Comparison of ENCODE assay signal across 1 cellular context in genomic region chr19:37931941-37932655, GRCh38.
TF ChIP-seq lines count a peak whose summit lies in the region.

No MANE protein-coding gene starts in this region.

TF ChIP-seq in HepG2, 621 proteins besides CTCF, POLR2A, EP300 and RAD21 (continued from another document and continues in another):
- TF ChIP-seq TFAP4 (IDR thresholded peaks at IDR 0.05; ENCODE audit: borderline replicate concordance, low read depth), result peak; percentile 38; the same call in 1 of the 2 replicates
- 0 out of 2 replicates have a peak, but pooled peaks have one; percentile 48 for TF ChIP-seq ZIK1 (CRISPR knock-in tag; IDR thresholded peaks at IDR 0.05; ENCODE audit: borderline replicate concordance, low read depth)
- TF ChIP-seq SMYD3 (CRISPR knock-in tag; IDR thresholded peaks at IDR 0.05), result no peak
- TF ChIP-seq RFX3 (CRISPR knock-in tag; IDR thresholded peaks at IDR 0.05), result no peak
- no peak for TF ChIP-seq ATF1 (CRISPR knock-in tag; IDR thresholded peaks at IDR 0.05)
- no peak for TF ChIP-seq NAIF1 (CRISPR knock-in tag; IDR thresholded peaks at IDR 0.05; ENCODE audit: borderline replicate concordance)
- no peak for TF ChIP-seq ZNF121 (CRISPR knock-in tag; IDR thresholded peaks at IDR 0.05)
- peak; percentile 70; the same call in 1 of the 2 replicates for TF ChIP-seq ZNF274 (CRISPR knock-in tag; IDR thresholded peaks at IDR 0.05)
- TF ChIP-seq ZNF501 (CRISPR knock-in tag; IDR thresholded peaks at IDR 0.05), result peak; percentile 84
- no peak; the same call in 1 of the 2 replicates for TF ChIP-seq HMG20A (CRISPR knock-in tag; IDR thresholded peaks at IDR 0.05; ENCODE audit: borderline replicate concordance)
- no peak for TF ChIP-seq ZNF205 (CRISPR knock-in tag; IDR thresholded peaks at IDR 0.05)
- TF ChIP-seq MXD3 (CRISPR knock-in tag; IDR thresholded peaks at IDR 0.05), result peak; percentile 65; the same call in 1 of the 2 replicates
- no peak for TF ChIP-seq IRF1 (CRISPR knock-in tag; IDR thresholded peaks at IDR 0.05; ENCODE audit: low read depth)
- no peak for TF ChIP-seq ZBTB39 (CRISPR knock-in tag; IDR thresholded peaks at IDR 0.05)
- no peak for TF ChIP-seq ZNF3 (CRISPR knock-in tag; IDR thresholded peaks at IDR 0.05)
- TF ChIP-seq TBX3 (IDR thresholded peaks at IDR 0.05; ENCODE audit: borderline replicate concordance), result no peak
- no peak for TF ChIP-seq CHCHD3 (CRISPR knock-in tag; IDR thresholded peaks at IDR 0.05)
- peak; percentile 56; the same call in 1 of the 2 replicates for TF ChIP-seq ZFY (CRISPR knock-in tag; IDR thresholded peaks at IDR 0.05)
- TF ChIP-seq NFAT5 (CRISPR knock-in tag; IDR thresholded peaks at IDR 0.05), result no peak
- TF ChIP-seq KLF6 (CRISPR knock-in tag; IDR thresholded peaks at IDR 0.05), result 0 out of 2 replicates have a peak, but pooled peaks have one; percentile 62
- no peak for TF ChIP-seq ZNF570 (CRISPR knock-in tag; IDR thresholded peaks at IDR 0.05; ENCODE audit: borderline replicate concordance)
- TF ChIP-seq FOSL1 (CRISPR knock-in tag; IDR thresholded peaks at IDR 0.05; ENCODE audit: borderline replicate concordance), result no peak
- TF ChIP-seq ZNF691 (CRISPR knock-in tag; IDR thresholded peaks at IDR 0.05; ENCODE audit: borderline replicate concordance, low read depth), result peak; percentile 16; the same call in 1 of the 2 replicates
- no peak for TF ChIP-seq PCBP2 (optimal IDR thresholded peaks at IDR 0.05; ENCODE audit: low read depth, low read length, poor library complexity, severe bottlenecking)
- TF ChIP-seq NBN (conservative IDR thresholded peaks at IDR 0.05), result no peak
- TF ChIP-seq HNRNPUL1 (IDR thresholded peaks at IDR 0.05; ENCODE audit: low read depth, low read length), result no peak
- no peak for TF ChIP-seq SPEN (CRISPR knock-in tag; IDR thresholded peaks at IDR 0.05; ENCODE audit: low read depth)
- TF ChIP-seq IRF9 (CRISPR knock-in tag; IDR thresholded peaks at IDR 0.05; ENCODE audit: borderline replicate concordance), result 0 out of 2 replicates have a peak, but pooled peaks have one; percentile 58
- no peak for TF ChIP-seq YEATS2 (CRISPR knock-in tag; IDR thresholded peaks at IDR 0.05; ENCODE audit: borderline replicate concordance)
- TF ChIP-seq SSRP1 (CRISPR knock-in tag; IDR thresholded peaks at IDR 0.05), result no peak
- TF ChIP-seq ZNF383 (CRISPR knock-in tag; IDR thresholded peaks at IDR 0.05; ENCODE audit: borderline replicate concordance), result no peak
- no peak for TF ChIP-seq MEIS1 (CRISPR knock-in tag; IDR thresholded peaks at IDR 0.05; ENCODE audit: borderline replicate concordance)
- TF ChIP-seq ZNF550 (CRISPR knock-in tag; IDR thresholded peaks at IDR 0.05; ENCODE audit: borderline replicate concordance), result peak; percentile 90; the same call in 1 of the 2 replicates
- TF ChIP-seq ZNF713 (CRISPR knock-in tag; IDR thresholded peaks at IDR 0.05), result no peak
- TF ChIP-seq MXD4 (CRISPR knock-in tag; IDR thresholded peaks at IDR 0.05), result 0 out of 2 replicates have a peak, but pooled peaks have one; percentile 68
- no peak for TF ChIP-seq ZUFSP (CRISPR knock-in tag; IDR thresholded peaks at IDR 0.05; ENCODE audit: borderline replicate concordance)
- TF ChIP-seq ZNF720 (CRISPR knock-in tag; IDR thresholded peaks at IDR 0.05), result 0 out of 2 replicates have a peak, but pooled peaks have one; percentile 15
- TF ChIP-seq GRHL1 (CRISPR knock-in tag; conservative IDR thresholded peaks at IDR 0.05), result no peak
- no peak for TF ChIP-seq HOXA9 (CRISPR knock-in tag; IDR thresholded peaks at IDR 0.05; ENCODE audit: borderline replicate concordance)
- peak; percentile 8; the same call in 1 of the 2 replicates for TF ChIP-seq ETV5 (CRISPR knock-in tag; IDR thresholded peaks at IDR 0.05; ENCODE audit: borderline replicate concordance)
- peak; percentile 18; the same call in 1 of the 2 replicates for TF ChIP-seq MXD1 (CRISPR knock-in tag; IDR thresholded peaks at IDR 0.05)
- TF ChIP-seq ZNF878 (CRISPR knock-in tag; IDR thresholded peaks at IDR 0.05), result peak; percentile 38; the same call in 1 of the 2 replicates
- TF ChIP-seq GATAD1 (CRISPR knock-in tag; IDR thresholded peaks at IDR 0.05), result no peak
- TF ChIP-seq TEF (CRISPR knock-in tag; IDR thresholded peaks at IDR 0.05), result no peak
- TF ChIP-seq MAFK (conservative IDR thresholded peaks at IDR 0.05 in 1 of 2, IDR thresholded peaks at IDR 0.05 in 1 of 2; ENCODE audit: low read length in 2 of 2), result no peak
- TF ChIP-seq ZNF597 (CRISPR knock-in tag; IDR thresholded peaks at IDR 0.05), result no peak
- no peak for TF ChIP-seq ZNF382 (CRISPR knock-in tag; IDR thresholded peaks at IDR 0.05; ENCODE audit: borderline replicate concordance)
- no peak for TF ChIP-seq ZNF326 (CRISPR knock-in tag; IDR thresholded peaks at IDR 0.05; ENCODE audit: borderline replicate concordance)
- TF ChIP-seq KDM5B (CRISPR knock-in tag; IDR thresholded peaks at IDR 0.05; ENCODE audit: borderline replicate concordance), result peak; percentile 71; the same call in 1 of the 2 replicates
